ENCODE assay signal across 17 cellular contexts in the genomic region with DNA sequence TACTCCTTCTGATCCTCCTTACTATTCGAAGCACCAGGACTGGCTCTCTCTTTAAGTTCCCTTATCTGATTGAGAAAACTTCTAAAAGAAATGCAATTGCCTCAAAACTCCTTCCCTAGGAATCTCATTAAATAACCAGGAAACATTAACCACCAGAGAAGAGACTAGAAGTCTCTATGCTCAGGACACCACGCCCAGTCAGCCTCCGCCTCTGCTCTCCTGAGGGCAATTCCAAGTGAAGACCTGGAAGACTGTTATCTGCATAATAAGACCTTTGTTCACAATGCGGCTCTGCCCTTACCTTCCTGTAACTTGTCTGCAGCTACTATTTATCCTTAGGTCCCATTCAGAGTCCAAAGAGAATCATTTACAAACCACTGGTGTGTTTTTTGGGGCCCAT.
"Had no signal": no experiment of that assay in that cellular context is flagged by ENCODE, and none has a peak within 500 bp of the region (broad histone marks: within the 10 kb centered on the region; RNA-seq: fewer than 3 reads in every experiment).

No MANE protein-coding gene starts in this region.

- ATAC-seq: activated CD8-positive, alpha-beta T cell treated with anti-CD3 and anti-CD28 coated beads, Interleukin-2, amount 10 ng/mL, durations not matched to agents 7 days and 5 days; left lobe of liver; T-helper 17 cell had no signal

- H3K4me3 ChIP-seq: ascending aorta, breast epithelium, right atrium auricular region, skin epidermis, suprapubic skin, upper lobe of left lung had no signal

- DNase-seq: activated CD4-positive, alpha-beta T cell treated with anti-CD3 and anti-CD28 coated beads for 4 hours; activated CD8-positive, alpha-beta memory T cell treated with anti-CD3 and anti-CD28 coated beads, Interleukin-2, amount 50 U/mL, for 48 hours; activated CD8-positive, alpha-beta T cell treated with anti-CD3 and anti-CD28 coated beads, Interleukin-2, amount 10 ng/mL, durations not matched to agents 7 days and 5 days; cerebellar nuclear complex; effector memory CD4-positive, alpha-beta T cell; nucleus accumbens; posterior cingulate gyrus; stimulated activated CD4-positive, alpha-beta T cell treated with anti-CD3 and anti-CD28 coated beads, Interleukin-4, amount 100 ng/mL, for 24 hours; stimulated activated naive CD4-positive, alpha-beta T cell; T-helper 17 cell; upper lobe of left lung had no signal

- H3K27ac ChIP-seq: ascending aorta, right atrium auricular region, skin epidermis, suprapubic skin, upper lobe of left lung had no signal

- H3K4me1 ChIP-seq: ascending aorta, right atrium auricular region had no signal

- H3K36me3 ChIP-seq: ascending aorta, breast epithelium, right atrium auricular region, suprapubic skin, upper lobe of left lung had no signal

- H3K9me3 ChIP-seq: ascending aorta, breast epithelium, right atrium auricular region, suprapubic skin, upper lobe of left lung had no signal

- H3K27me3 ChIP-seq: ascending aorta, breast epithelium, right atrium auricular region, suprapubic skin, upper lobe of left lung had no signal
